ENCODE assay signal across 27 cellular contexts in genomic region chr20:40431112-40431511, GRCh38.
"Had no signal": no experiment of that assay in that cellular context is flagged by ENCODE, and none has a peak within 500 bp of the region (broad histone marks: within the 10 kb centered on the region; RNA-seq: fewer than 3 reads in every experiment).

No MANE protein-coding gene starts in this region.

- H3K36me3 ChIP-seq: left ventricle myocardium inferior, neural progenitor cell, neutrophil, ovary, prostate gland, stomach, thyroid gland, transverse colon, upper lobe of right lung had no signal

- H3K4me3 ChIP-seq: left ventricle myocardium inferior, lung, neural progenitor cell, ovary, prostate gland, skin epidermis, stomach, testis, thyroid gland, transverse colon, upper lobe of right lung had no signal

- H3K4me1 Mint-ChIP-seq: immature natural killer cell; mesothelial cell of epicardium; naive B cell; natural killer cell; nephron progenitor cell; neural progenitor cell; stimulated activated naive B cell treated with anti-CD40 and anti-IgM and Interleukin-4, amounts not matched to agents 10 μg/mL and 1 μg/mL and 100 μg/mL, for 72 hours had no signal

- H3K4me1 ChIP-seq: left ventricle myocardium inferior, neural progenitor cell, prostate gland, stomach, testis, thyroid gland, transverse colon, upper lobe of right lung had no signal

- H3K36me3 Mint-ChIP-seq: mesothelial cell of epicardium; naive B cell; natural killer cell; neural progenitor cell; stimulated activated naive B cell treated with anti-CD40 and anti-IgM and Interleukin-4, amounts not matched to agents 10 μg/mL and 1 μg/mL and 100 μg/mL, for 72 hours had no signal

- H3K9me3 Mint-ChIP-seq: natural killer cell had no signal

- DNase-seq: hypothalamus; immature natural killer cell; left ventricle myocardium inferior; naive B cell; natural killer cell; nephron progenitor cell; occipital lobe; ovary; retina; right cardiac atrium; stimulated activated CD4-positive, alpha-beta T cell treated with anti-CD3 and anti-CD28 coated beads, Interleukin-12 subunit alpha, Interleukin-12 subunit beta, amount 100 ng/mL, for 4 hours; stimulated activated CD4-positive, alpha-beta T cell treated with anti-CD3 and anti-CD28 coated beads, Interleukin-15, amount 100 ng/mL, for 24 hours; stimulated activated CD4-positive, alpha-beta T cell treated with anti-CD3 and anti-CD28 coated beads, Interleukin-2, amount 100 ng/mL, for 24 hours; stimulated activated CD4-positive, alpha-beta T cell treated with anti-CD3 and anti-CD28 coated beads, Interleukin-4, amount 100 ng/mL, for 1 hour; stimulated activated naive B cell treated with anti-CD40 and anti-IgM and Interleukin-4, amounts not matched to agents 10 μg/mL and 1 μg/mL and 100 μg/mL, for 72 hours; stimulated activated naive CD8-positive, alpha-beta T cell treated with anti-CD3 and anti-CD28 coated beads, Interleukin-15, Interleukin-2, amounts not matched to agents 100 U/mL and 50 U/mL, for 24 hours; stomach; testis; thyroid gland; transverse colon; upper lobe of right lung had no signal

- H3K27ac ChIP-seq: left ventricle myocardium inferior, neural progenitor cell, neutrophil, ovary, prostate gland, skin epidermis, stomach, testis, thyroid gland, transverse colon, upper lobe of right lung had no signal

- H3K4me3 Mint-ChIP-seq: immature natural killer cell; mesothelial cell of epicardium; naive B cell; natural killer cell; nephron progenitor cell; neural progenitor cell; stimulated activated naive B cell treated with anti-CD40 and anti-IgM and Interleukin-4, amounts not matched to agents 10 μg/mL and 1 μg/mL and 100 μg/mL, for 72 hours had no signal

- H3K9me3 ChIP-seq: left ventricle myocardium inferior, neutrophil, ovary, prostate gland, stomach, testis, thyroid gland, transverse colon, upper lobe of right lung had no signal

- H3K27ac Mint-ChIP-seq: immature natural killer cell; mesothelial cell of epicardium; naive B cell; natural killer cell; nephron progenitor cell; neural progenitor cell; stimulated activated naive B cell treated with anti-CD40 and anti-IgM and Interleukin-4, amounts not matched to agents 10 μg/mL and 1 μg/mL and 100 μg/mL, for 72 hours had no signal

- H3K27me3 ChIP-seq: neural progenitor cell, ovary, stomach, testis, thyroid gland, transverse colon, upper lobe of right lung had no signal
